In genomic region chr12:124688356-124688992, GRCh38 we compare ENCODE assay signal across 14 cellular contexts.
DNase-seq lines count a peak whose midpoint lies in the region; ATAC-seq and TF ChIP-seq lines count a peak whose summit lies in the region.
"Had no signal": no experiment of that assay in that cellular context is flagged by ENCODE, and none has a peak within 500 bp of the region (broad histone marks: within the 10 kb centered on the region; RNA-seq: fewer than 3 reads in every experiment).

No MANE protein-coding gene starts in this region.

- no peak overlapping the region for H3K4me2 ChIP-seq in trophoblast cell (ENCODE audit: low read length)

- H3K79me2 ChIP-seq in trophoblast cell (ENCODE audit: control insufficient read depth, insufficient read depth, low read length, poor library complexity): no peaks in the 10 kb centered on the region

- H3K4me3 Mint-ChIP-seq in CD14-positive monocyte: no peak overlapping the region
- H3K4me3 Mint-ChIP-seq: activated B cell treated with CpG ODN at 0.5 μM for 24 hours had no signal

- H3K27ac ChIP-seq in Panc1 (ENCODE audit: low read length): peak overlapping the region; percentile 98
- H3K27ac ChIP-seq in trophoblast cell (ENCODE audit: low read depth, low read length): no peak overlapping the region

- peaks cover 7% of the 10 kb centered on the region; the same call in 1 of the 2 replicates for H3K9me3 ChIP-seq in Panc1 (ENCODE audit: control insufficient read depth, insufficient read depth, low read depth, low read length)
- H3K9me3 ChIP-seq in trophoblast cell (ENCODE audit: insufficient read depth, low read depth, low read length): peaks cover 3% of the 10 kb centered on the region
- H3K9me3 ChIP-seq: HAP-1 had no signal

- H3K18ac ChIP-seq in trophoblast cell (ENCODE audit: low read length): no peak overlapping the region

- no CpG with 5 or more reads among the region's 6 CpGs for WGBS in trophoblast cell (ENCODE audit: extremely low coverage, insufficient coverage, insufficient read length)

- no peaks in the 10 kb centered on the region for H3K27me3 Mint-ChIP-seq in CD14-positive monocyte (ENCODE audit: low read depth in 3 of 3)

- intact Hi-C loops in CD14-positive monocyte (cut with micrococcal nuclease): loop anchor here in 1 of 2 donors (10.0 kb wide), 1 partner anchor 294 kb away; no protein-coding TSS in a partner anchor
- intact Hi-C loops in Panc1 (cut with micrococcal nuclease; ENCODE audit: unreplicated experiment): loop anchor here (10.0 kb wide), 1 partner anchor 304 kb away; no protein-coding TSS in a partner anchor

- peak overlapping the region; percentile 26 for H2BK120ac ChIP-seq in trophoblast cell (ENCODE audit: insufficient read depth, low read length, poor library complexity)

- H2BK12ac ChIP-seq in trophoblast cell (ENCODE audit: low read length): peak overlapping the region; percentile 16

- peaks cover 2 to 4% of the 10 kb centered on the region in 2 donors for H3K36me3 Mint-ChIP-seq in CD14-positive monocyte
- H3K36me3 Mint-ChIP-seq: CD8-positive, alpha-beta T cell had no signal

- no peak overlapping the region for H3K14ac ChIP-seq in trophoblast cell (ENCODE audit: low read length)

- no peak overlapping the region for H4K8ac ChIP-seq in trophoblast cell (ENCODE audit: low read depth, low read length)

- in situ Hi-C loops in Panc1 (cut with HindIII; ENCODE audit: low pct_unique_long_range_greater_than_20kb, low sequenced_read_pairs) (no loop called here), ACHN (cut with HindIII; ENCODE audit: low pct_ligation_motif_present, low pct_unique_long_range_greater_than_20kb, low sequenced_read_pairs) (loop anchor here (10.0 kb wide), 1 partner anchor 46 kb away; no protein-coding TSS in a partner anchor)

- H4K12ac ChIP-seq in trophoblast cell (ENCODE audit: low read depth, low read length): no peak overlapping the region

- no peak for DNase-seq in CD14-positive monocyte (ENCODE audit: low spot score)
- no peak for DNase-seq in Panc1 (ENCODE audit: low read depth, low spot score)
- DNase-seq in glomerular endothelial cell (ENCODE audit: extremely low read depth, low read depth, low spot score): peak; percentile 36
- DNase-seq in trophoblast cell: no peak
- no peak for DNase-seq in AG20443 (ENCODE audit: low spot score)
- no peak for DNase-seq in T-helper 1 cell
- no peak for DNase-seq in Kasumi-1 (lab: John Stamatoyannopoulos, UW)
- DNase-seq in ACHN: no peak
- DNase-seq: activated B cell treated with CpG ODN at 0.5 μM for 24 hours; activated T-cell treated with anti-CD3 and anti-CD28 coated beads for 4 hours; mesendoderm; stimulated activated CD4-positive, alpha-beta T cell treated with anti-CD3 and anti-CD28 coated beads, Interleukin-4, amount 100 ng/mL, for 1 hour had no signal

- H3K27me3 ChIP-seq in Panc1 (ENCODE audit: control insufficient read depth, insufficient read depth, low read length): no peaks in the 10 kb centered on the region
- no peaks in the 10 kb centered on the region for H3K27me3 ChIP-seq in trophoblast cell (ENCODE audit: insufficient read depth, low read length)

- H2AFZ ChIP-seq in trophoblast cell (ENCODE audit: insufficient read depth, low read length, poor library complexity): no peak overlapping the region

- ATAC-seq in Panc1: no peak

- no peak overlapping the region for H2BK5ac ChIP-seq in trophoblast cell (ENCODE audit: low read depth, low read length, poor library complexity)

- H3K36me3 ChIP-seq in Panc1 (ENCODE audit: control insufficient read depth, insufficient read depth, low read length) (no peaks in the 10 kb centered on the region), trophoblast cell (ENCODE audit: control insufficient read depth in 1 of 2, insufficient read depth in 2 of 2, low read length in 2 of 2) (no peaks in the 10 kb centered on the region)
- H3K36me3 ChIP-seq: HAP-1 had no signal

- peaks cover 0 to 21% (median 13%) of the 10 kb centered on the region in 7 donors for H3K9me3 Mint-ChIP-seq in CD14-positive monocyte

- H3K27ac Mint-ChIP-seq in CD14-positive monocyte: peak overlapping the region in 4 of 7 donors; percentile 43 to 66 (median 50)
- H3K27ac Mint-ChIP-seq: activated B cell treated with CpG ODN at 0.5 μM for 24 hours had no signal

- H2AK5ac ChIP-seq in trophoblast cell (ENCODE audit: low read length): peak overlapping the region; percentile 3

- H3K4me3 ChIP-seq in Panc1 (ENCODE audit: low read depth in 2 of 2, low read length in 2 of 2) (no peak overlapping the region), trophoblast cell (ENCODE audit: low read depth, low read length) (no peak overlapping the region)
- H3K4me3 ChIP-seq: HAP-1 had no signal

- TF ChIP-seq CTCF in CD14-positive monocyte (IDR thresholded peaks at IDR 0.05): no peak
- TF ChIP-seq CTCF in Panc1 (IDR thresholded peaks at IDR 0.05): no peak

- peaks cover 52% of the 10 kb centered on the region for H3K4me1 ChIP-seq in Panc1 (ENCODE audit: control insufficient read depth, insufficient read depth, low read length)
- H3K4me1 ChIP-seq in trophoblast cell (ENCODE audit: control insufficient read depth in 1 of 2, insufficient read depth in 2 of 2, low read length in 2 of 2): peaks cover 28 to 35% of the 10 kb centered on the region in 2 experiments

- H3K79me1 ChIP-seq in trophoblast cell (ENCODE audit: low read length): peaks cover 26% of the 10 kb centered on the region

- BruUV-seq in Panc1 (replicated peaks; lab: Mats Ljungman, UMichigan): no TSS peak

- H3K4ac ChIP-seq in trophoblast cell (ENCODE audit: low read depth, low read length): no peak overlapping the region

- POLR2A ChIA-PET in Panc1 (lab: Charles Lee): interaction anchor here (0.7 kb wide), 1 partner anchor 34 kb away, joined by 14 read pairs; no protein-coding TSS in a partner anchor

- peaks cover 60% of the 10 kb centered on the region for H3K4me1 Mint-ChIP-seq in CD14-positive monocyte

- H3K23ac ChIP-seq in trophoblast cell (ENCODE audit: low read length): no peak overlapping the region

- no peak overlapping the region for H4K91ac ChIP-seq in trophoblast cell (ENCODE audit: low read depth, low read length)

- CTCF ChIA-PET in Panc1 (lab: Charles Lee): interaction anchor here (0.7 kb wide), 1 partner anchor 23 kb away, joined by 4 read pairs; no protein-coding TSS in a partner anchor

- H3K9ac ChIP-seq in trophoblast cell (ENCODE audit: low read length): no peak overlapping the region
